12 cellular contexts compared by ENCODE assay signal in genomic region chr7:133491846-133492652, GRCh38.
A peak's percentile ranks its signal among the peaks of the same experiment; 100 is the strongest.
DNase-seq lines count a peak whose midpoint lies in the region; ATAC-seq lines count a peak whose summit lies in the region.
"Had no signal": no experiment of that assay in that cellular context is flagged by ENCODE, and none has a peak within 500 bp of the region (broad histone marks: within the 10 kb centered on the region; RNA-seq: fewer than 3 reads in every experiment).

No MANE protein-coding gene starts in this region.

- in situ Hi-C loops in KBM-7 (cut with MboI; ENCODE audit: low pct_unique_long_range_greater_than_20kb, low sequenced_read_pairs), result no loop called here

- CTCF ChIA-PET in activated CD4-positive, alpha-beta memory T cell treated with anti-CD3 and anti-CD28 coated beads, Interleukin-2, amount 10 ng/mL, durations not matched to agents 7 days and 5 days (lab: Charles Lee), result interaction anchor here (1.1 kb wide), 1 partner anchor 58 kb away, joined by 3 read pairs; no protein-coding TSS in a partner anchor

- no peak for ATAC-seq in HG02759 (IDR thresholded peaks at IDR 0.05; ENCODE audit: unreplicated experiment)
- ATAC-seq: left ventricle myocardium superior had no signal

- H3K27me3 Mint-ChIP-seq in activated CD4-positive, alpha-beta memory T cell treated with anti-CD3 and anti-CD28 coated beads, Interleukin-2, amount 10 ng/mL, durations not matched to agents 7 days and 5 days, result no peaks in the 10 kb centered on the region
- no peaks in the 10 kb centered on the region for H3K27me3 Mint-ChIP-seq in immature natural killer cell (ENCODE audit: low read depth in 3 of 3)
- H3K27me3 Mint-ChIP-seq: CD8-positive, alpha-beta memory T cell had no signal

- no peaks in the 10 kb centered on the region for H3K9me3 Mint-ChIP-seq in activated CD4-positive, alpha-beta memory T cell treated with anti-CD3 and anti-CD28 coated beads, Interleukin-2, amount 10 ng/mL, durations not matched to agents 7 days and 5 days
- H3K9me3 Mint-ChIP-seq in immature natural killer cell, result no peaks in the 10 kb centered on the region
- H3K9me3 Mint-ChIP-seq: CD8-positive, alpha-beta memory T cell had no signal

- DNase-seq in Daoy (ENCODE audit: low read depth), result peak; percentile 82
- DNase-seq in KBM-7, result peak; percentile 34
- no peak for DNase-seq in activated CD4-positive, alpha-beta memory T cell treated with anti-CD3 and anti-CD28 coated beads, Interleukin-2, amount 10 ng/mL, durations not matched to agents 7 days and 5 days
- no peak for DNase-seq in immature natural killer cell
- no peak for DNase-seq in dedifferentiated amniotic fluid mesenchymal stem cell (ENCODE audit: extremely low spot score)
- DNase-seq in NOMO-1 treated with DMSO at 0.1 percent for 48 hours (lab: John Stamatoyannopoulos, UW; ENCODE audit: unreplicated experiment), result no peak
- no peak for DNase-seq in NCI-H2029 treated with DMSO at 0.1 percent for 48 hours (lab: John Stamatoyannopoulos, UW)
- DNase-seq: activated CD4-positive, CD25-positive, alpha-beta regulatory T cell; CD8-positive, alpha-beta memory T cell; left ventricle myocardium superior had no signal

- H3K36me3 Mint-ChIP-seq in activated CD4-positive, alpha-beta memory T cell treated with anti-CD3 and anti-CD28 coated beads, Interleukin-2, amount 10 ng/mL, durations not matched to agents 7 days and 5 days (ENCODE audit: low read depth), result peaks cover 12% of the 10 kb centered on the region
- H3K36me3 Mint-ChIP-seq in immature natural killer cell, result peaks cover 8 to 23% (median 12%) of the 10 kb centered on the region in 3 donors

- peaks cover 25% of the 10 kb centered on the region for H3K4me1 Mint-ChIP-seq in activated CD4-positive, alpha-beta memory T cell treated with anti-CD3 and anti-CD28 coated beads, Interleukin-2, amount 10 ng/mL, durations not matched to agents 7 days and 5 days
- H3K4me1 Mint-ChIP-seq in immature natural killer cell, result peaks cover 23 to 38% of the 10 kb centered on the region in 2 donors
- H3K4me1 Mint-ChIP-seq: neural crest cell had no signal

- H3K4me3 Mint-ChIP-seq in activated CD4-positive, alpha-beta memory T cell treated with anti-CD3 and anti-CD28 coated beads, Interleukin-2, amount 10 ng/mL, durations not matched to agents 7 days and 5 days, result no peak overlapping the region
- no peak overlapping the region for H3K4me3 Mint-ChIP-seq in immature natural killer cell
- H3K4me3 Mint-ChIP-seq: CD8-positive, alpha-beta memory T cell; neural crest cell had no signal

- H3K27ac Mint-ChIP-seq in activated CD4-positive, alpha-beta memory T cell treated with anti-CD3 and anti-CD28 coated beads, Interleukin-2, amount 10 ng/mL, durations not matched to agents 7 days and 5 days, result peak overlapping the region; percentile 56
- H3K27ac Mint-ChIP-seq in immature natural killer cell, result peak overlapping the region; percentile 0 to 57 (median 23)
- H3K27ac Mint-ChIP-seq: CD8-positive, alpha-beta memory T cell had no signal

- POLR2A ChIA-PET in activated CD4-positive, alpha-beta memory T cell treated with anti-CD3 and anti-CD28 coated beads, Interleukin-2, amount 10 ng/mL, durations not matched to agents 7 days and 5 days (lab: Charles Lee), result no interaction called here

Comparison
In these comparisons a context has a peak if more than half of its experiments do, and no peak if none do; other contexts are left out.
1. DNase-seq: peak in Daoy (single experiment) and KBM-7 (single experiment); none in activated CD4-positive, alpha-beta memory T cell treated with anti-CD3 and anti-CD28 coated beads, Interleukin-2, amount 10 ng/mL, durations not matched to agents 7 days and 5 days (single experiment), immature natural killer cell (0 of 3), dedifferentiated amniotic fluid mesenchymal stem cell (single experiment), NOMO-1 treated with DMSO at 0.1 percent for 48 hours (single experiment) and NCI-H2029 treated with DMSO at 0.1 percent for 48 hours (single experiment).